In genomic region chr16:16021988-16022682, GRCh38 we compare ENCODE assay signal across 2 cellular contexts.
TF ChIP-seq lines count a peak whose summit lies in the region.

No MANE protein-coding gene starts in this region.

TF ChIP-seq in A549, 52 proteins besides CTCF, POLR2A, EP300 and RAD21 (continued from another document):
- no peak; the same call in 1 of the 2 replicates for TF ChIP-seq RARB (CRISPR knock-in tag; IDR thresholded peaks at IDR 0.05)
- 0 out of 2 replicates have a peak, but pooled peaks have one; percentile 8 for TF ChIP-seq HOXB13 (CRISPR knock-in tag; IDR thresholded peaks at IDR 0.05; ENCODE audit: low read depth)
- no peak for TF ChIP-seq CHD2 (IDR thresholded peaks at IDR 0.05; ENCODE audit: low read length, partially characterized antibody)
- TF ChIP-seq ZNF302 (CRISPR knock-in tag; IDR thresholded peaks at IDR 0.05) = peak; percentile 40; the same call in 1 of the 2 replicates
- no peak for TF ChIP-seq KDM1A (IDR thresholded peaks at IDR 0.05; ENCODE audit: low read depth)
- peak; percentile 68 to 87; a peak in 4 of 5 replicates for TF ChIP-seq JUN (IDR thresholded peaks at IDR 0.05)
- TF ChIP-seq, protein P1, sequence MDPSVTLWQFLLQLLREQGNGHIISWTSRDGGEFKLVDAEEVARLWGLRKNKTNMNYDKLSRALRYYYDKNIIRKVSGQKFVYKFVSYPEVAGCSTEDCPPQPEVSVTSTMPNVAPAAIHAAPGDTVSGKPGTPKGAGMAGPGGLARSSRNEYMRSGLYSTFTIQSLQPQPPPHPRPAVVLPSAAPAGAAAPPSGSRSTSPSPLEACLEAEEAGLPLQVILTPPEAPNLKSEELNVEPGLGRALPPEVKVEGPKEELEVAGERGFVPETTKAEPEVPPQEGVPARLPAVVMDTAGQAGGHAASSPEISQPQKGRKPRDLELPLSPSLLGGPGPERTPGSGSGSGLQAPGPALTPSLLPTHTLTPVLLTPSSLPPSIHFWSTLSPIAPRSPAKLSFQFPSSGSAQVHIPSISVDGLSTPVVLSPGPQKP (IDR thresholded peaks at IDR 0.05; ENCODE audit: low read depth, low read length) = no peak
- TF ChIP-seq EHF (CRISPR knock-in tag; IDR thresholded peaks at IDR 0.05) = peak; percentile 38; the same call in 1 of the 2 replicates
- TF ChIP-seq SREBF2 (IDR thresholded peaks at IDR 0.05) = no peak
- no peak for TF ChIP-seq HEYL (CRISPR knock-in tag; IDR thresholded peaks at IDR 0.05)
- no peak for TF ChIP-seq ESRRA (IDR thresholded peaks at IDR 0.05; ENCODE audit: borderline replicate concordance, low read length)
- peak; percentile 99 for TF ChIP-seq HOXB5 (CRISPR knock-in tag; IDR thresholded peaks at IDR 0.05)
- no peak for TF ChIP-seq HES2 (IDR thresholded peaks at IDR 0.05)
- TF ChIP-seq NPAS2 (CRISPR knock-in tag; IDR thresholded peaks at IDR 0.05; ENCODE audit: borderline replicate concordance) = no peak
- peak; percentile 88 for TF ChIP-seq GATA3 (IDR thresholded peaks at IDR 0.05; ENCODE audit: borderline replicate concordance)
- peak; percentile 31; the same call in 1 of the 2 replicates for TF ChIP-seq ATOH8 (CRISPR knock-in tag; IDR thresholded peaks at IDR 0.05; ENCODE audit: low read depth)
- peak; percentile 89 for TF ChIP-seq PBX3 (IDR thresholded peaks at IDR 0.05)
- TF ChIP-seq POLR2AphosphoS2 (conservative IDR thresholded peaks at IDR 0.05; ENCODE audit: low read length) = 0 out of 2 replicates have a peak, but pooled peaks have one; percentile 25
- no peak for TF ChIP-seq HOXA7 (CRISPR knock-in tag; IDR thresholded peaks at IDR 0.05)

TF ChIP-seq in HEK293, 187 proteins besides CTCF, POLR2A, EP300 and RAD21 (continued from another document):
- TF ChIP-seq ZFHX2 (tag by site-specific recombination; conservative IDR thresholded peaks at IDR 0.05) (peak; percentile 51; the same call in 1 of the 2 replicates), ZNF704 (tag by site-specific recombination; IDR thresholded peaks at IDR 0.05) (no peak), ZEB2 (tag by site-specific recombination; IDR thresholded peaks at IDR 0.05) (peak; percentile 55; the same call in 1 of the 2 replicates), ZXDB (tag by site-specific recombination; IDR thresholded peaks at IDR 0.05) (peak; percentile 37; the same call in 1 of the 2 replicates), PRDM10 (tag by site-specific recombination; IDR thresholded peaks at IDR 0.05) (no peak), ZBTB48 (tag by site-specific recombination; IDR thresholded peaks at IDR 0.05) (no peak), ZNF629 (tag by site-specific recombination; IDR thresholded peaks at IDR 0.05) (peak; percentile 59), PATZ1 (tag by site-specific recombination; IDR thresholded peaks at IDR 0.05) (0 out of 2 replicates have a peak, but pooled peaks have one; percentile 36), ZBTB17 (tag by site-specific recombination; IDR thresholded peaks at IDR 0.05) (peak; percentile 63), ZNF658 (tag by site-specific recombination; IDR thresholded peaks at IDR 0.05) (no peak), ZNF473 (tag by site-specific recombination; IDR thresholded peaks at IDR 0.05) (no peak), ZNF501 (tag by site-specific recombination; IDR thresholded peaks at IDR 0.05) (0 out of 2 replicates have a peak, but pooled peaks have one; percentile 30), ZNF585B (tag by site-specific recombination; IDR thresholded peaks at IDR 0.05) (no peak), ZNF600 (tag by site-specific recombination; IDR thresholded peaks at IDR 0.05) (peak; percentile 98), HIC1 (tag by site-specific recombination; IDR thresholded peaks at IDR 0.05) (peak; percentile 64; the same call in 1 of the 2 replicates), EGR2 (tag by site-specific recombination; IDR thresholded peaks at IDR 0.05; ENCODE audit: low read depth) (peak; percentile 58), ZNF433 (tag by site-specific recombination; IDR thresholded peaks at IDR 0.05; ENCODE audit: low read depth) (no peak), TRIM28 (IDR thresholded peaks at IDR 0.05; ENCODE audit: borderline replicate concordance, low read length) (no peak), KLF17 (tag by site-specific recombination; IDR thresholded peaks at IDR 0.05) (peak; percentile 58; the same call in 1 of the 2 replicates)
